ENCODE assay signal across 8 cellular contexts in genomic region chr15:101258238-101259144, GRCh38.
DNase-seq lines count a peak whose midpoint lies in the region; ATAC-seq and TF ChIP-seq lines count a peak whose summit lies in the region.

No MANE protein-coding gene starts in this region.

- H3K27ac ChIP-seq in parathyroid adenoma = no peak overlapping the region

- H3K79me2 ChIP-seq in parathyroid adenoma = no peaks in the 10 kb centered on the region

- H3K4me1 ChIP-seq in NT2/D1 (ENCODE audit: insufficient read depth, insufficient read length) (peaks cover 5% of the 10 kb centered on the region), parathyroid adenoma (no peaks in the 10 kb centered on the region)

- H3K9me3 ChIP-seq in NT2/D1 (ENCODE audit: insufficient read depth, low read length) (no peaks in the 10 kb centered on the region), parathyroid adenoma (ENCODE audit: control insufficient read depth, low read length) (no peaks in the 10 kb centered on the region)

- peak overlapping the region; percentile 28 for H2AFZ ChIP-seq in parathyroid adenoma

- H3K4me3 ChIP-seq in NT2/D1 (ENCODE audit: insufficient read length, low read depth) (no peak overlapping the region), parathyroid adenoma (ENCODE audit: low read depth, low read length) (no peak overlapping the region)

- ATAC-seq in HG03565 (IDR thresholded peaks at IDR 0.05; ENCODE audit: unreplicated experiment) (peak; percentile 37), HG02938 (IDR thresholded peaks at IDR 0.05; ENCODE audit: unreplicated experiment) (no peak)

- TF ChIP-seq CTCF in parathyroid adenoma (IDR thresholded peaks at IDR 0.05) = peak; percentile 73

- H3K9ac ChIP-seq in NT2/D1 (ENCODE audit: insufficient read length, low read depth) = no peak overlapping the region
- H3K9ac ChIP-seq in parathyroid adenoma = no peak overlapping the region

- peak; percentile 41 for DNase-seq in NCI-H510A treated with DMSO at 0.1 percent for 48 hours (lab: John Stamatoyannopoulos, UW)
- no peak for DNase-seq in NCI-H510A (lab: John Stamatoyannopoulos, UW)
- peak; percentile 64 for DNase-seq in NT2/D1 (ENCODE audit: low read depth, low spot score)
- peak; percentile 54 for DNase-seq in activated naive CD4-positive, alpha-beta T cell treated with Interleukin-2 at 50 U/mL for 16 hours
- DNase-seq in germinal center (ENCODE audit: low spot score) = peak; percentile 38

- no peaks in the 10 kb centered on the region for H3K36me3 ChIP-seq in NT2/D1 (ENCODE audit: insufficient read depth, insufficient read length, low read length)
- no peaks in the 10 kb centered on the region for H3K36me3 ChIP-seq in parathyroid adenoma (ENCODE audit: control insufficient read depth, insufficient read depth, low read length)

- H3K27me3 ChIP-seq in NT2/D1 (ENCODE audit: insufficient read depth, insufficient read length) (no peaks in the 10 kb centered on the region), parathyroid adenoma (ENCODE audit: control insufficient read depth, insufficient read depth, low read length) (no peaks in the 10 kb centered on the region)

- no peak overlapping the region for H3K4me2 ChIP-seq in parathyroid adenoma (ENCODE audit: low read length)
